Comparison of ENCODE assay signal across 9 cellular contexts in genomic region chr19:32696771-32697170, GRCh38. TPM values are rescaled to one million over a fixed set of nuclear protein-coding genes. Genes with fewer than 3 reads are reported as not detected.
DNase-seq lines count a peak whose midpoint lies in the region; ATAC-seq, FAIRE-seq and TF ChIP-seq lines count a peak whose summit lies in the region.
"Not testable (repeated sequence)": the region's sequence is repeated elsewhere in the genome, so short reads cannot be mapped to it uniquely, and the experiment has no call there.
"Had no signal": no experiment of that assay in that cellular context is flagged by ENCODE, and none has a peak within 500 bp of the region (broad histone marks: within the 10 kb centered on the region; RNA-seq: fewer than 3 reads in every experiment).

No MANE protein-coding gene starts in this region.

- peaks cover 20% of the 10 kb centered on the region for H4K20me1 ChIP-seq in HepG2 (ENCODE audit: insufficient read depth, low read length)

- H3K9me3 ChIP-seq in body of pancreas; HepG2 (ENCODE audit: low read length); psoas muscle: not testable (repeated sequence)

- not testable (repeated sequence) for H2AFZ ChIP-seq in HepG2 (ENCODE audit: low read length)

- not testable (repeated sequence) for BruUV-seq in HepG2 (replicated peaks; lab: Mats Ljungman, UMichigan)

- not testable (repeated sequence) for TF ChIP-seq RAD21 in HepG2 (CRISPR knock-in tag; IDR thresholded peaks at IDR 0.05)

- H3K36me3 Mint-ChIP-seq in CD14-positive monocyte: peaks cover 36 to 54% of the 10 kb centered on the region in 2 donors
- H3K36me3 Mint-ChIP-seq in activated CD8-positive, alpha-beta T cell treated with anti-CD3 and anti-CD28 coated beads for 36 hours (ENCODE audit: low read depth): peaks cover 83% of the 10 kb centered on the region
- peaks cover 41% of the 10 kb centered on the region for H3K36me3 Mint-ChIP-seq in activated naive CD4-positive, alpha-beta T cell treated with anti-CD3 and anti-CD28 coated beads, Interleukin-2, amount 50 U/mL, for 24 hours

- CTCF ChIA-PET in activated CD8-positive, alpha-beta T cell treated with anti-CD3 and anti-CD28 coated beads for 36 hours (lab: Charles Lee); HepG2 (lab: Yijun Ruan, JAX; ENCODE audit: low intra/inter-chr PET ratio, low total read pairs): not testable (repeated sequence)

- TF ChIP-seq POLR2A in body of pancreas (IDR thresholded peaks at IDR 0.05); HepG2 (IDR thresholded peaks at IDR 0.05; ENCODE audit: insufficient read depth in 1 of 2, low read depth in 2 of 2, low read length in 2 of 2): not testable (repeated sequence)

- H3K9ac ChIP-seq in HepG2 (ENCODE audit: insufficient read depth, low read depth, low read length): not testable (repeated sequence)

- H3K9me3 Mint-ChIP-seq in CD14-positive monocyte: peaks cover 5 to 23% (median 9%) of the 10 kb centered on the region in 7 donors
- peaks cover 13% of the 10 kb centered on the region for H3K9me3 Mint-ChIP-seq in activated CD8-positive, alpha-beta T cell treated with anti-CD3 and anti-CD28 coated beads for 36 hours
- not testable (repeated sequence) for H3K9me3 Mint-ChIP-seq in activated naive CD4-positive, alpha-beta T cell treated with anti-CD3 and anti-CD28 coated beads, Interleukin-2, amount 50 U/mL, for 24 hours; stimulated activated naive CD8-positive, alpha-beta T cell treated with anti-CD3 and anti-CD28 coated beads, Interleukin-15, amount 100 ng/mL, for 72 hours

- not testable (repeated sequence) for H3K4me3 ChIP-seq in body of pancreas; HepG2 (replicated peaks in 1 of 3; ENCODE audit: insufficient read depth in 1 of 3, low read depth in 2 of 3, low read length in 3 of 3); psoas muscle

- peak overlapping the region; percentile 43 to 87 (median 73) for H3K27ac Mint-ChIP-seq in CD14-positive monocyte
- H3K27ac Mint-ChIP-seq in activated CD8-positive, alpha-beta T cell treated with anti-CD3 and anti-CD28 coated beads for 36 hours: peak overlapping the region; percentile 70
- peak overlapping the region; percentile 80 for H3K27ac Mint-ChIP-seq in activated naive CD4-positive, alpha-beta T cell treated with anti-CD3 and anti-CD28 coated beads, Interleukin-2, amount 50 U/mL, for 24 hours
- peak overlapping the region; percentile 86 to 98 for H3K27ac Mint-ChIP-seq in stimulated activated naive CD8-positive, alpha-beta T cell treated with anti-CD3 and anti-CD28 coated beads, Interleukin-15, amount 100 ng/mL, for 72 hours

- FAIRE-seq in HepG2 (lab: Jason Lieb, UNC): not testable (repeated sequence)

- not testable (repeated sequence) for H3K36me3 ChIP-seq in body of pancreas (replicated peaks in 1 of 2; ENCODE audit: insufficient read depth in 1 of 2, low read depth in 2 of 2); HepG2 (replicated peaks in 1 of 2; ENCODE audit: control insufficient read depth in 1 of 2, insufficient read depth in 2 of 2, low read length in 2 of 2)
- H3K36me3 ChIP-seq in psoas muscle (ENCODE audit: insufficient read depth in 1 of 2, low read depth in 1 of 2): peaks cover 2 to 11% of the 10 kb centered on the region in 2 donors

- H3K27me3 Mint-ChIP-seq in CD14-positive monocyte (ENCODE audit: low read depth in 3 of 3); activated CD8-positive, alpha-beta T cell treated with anti-CD3 and anti-CD28 coated beads for 36 hours; activated naive CD4-positive, alpha-beta T cell treated with anti-CD3 and anti-CD28 coated beads, Interleukin-2, amount 50 U/mL, for 24 hours; stimulated activated naive CD8-positive, alpha-beta T cell treated with anti-CD3 and anti-CD28 coated beads, Interleukin-15, amount 100 ng/mL, for 72 hours: not testable (repeated sequence)

- not testable (repeated sequence) for TF ChIP-seq CTCF in CD14-positive monocyte (IDR thresholded peaks at IDR 0.05); activated CD8-positive, alpha-beta T cell treated with anti-CD3 and anti-CD28 coated beads for 36 hours (IDR thresholded peaks at IDR 0.05); body of pancreas (IDR thresholded peaks at IDR 0.05); HepG2 (CRISPR knock-in tag; IDR thresholded peaks at IDR 0.05); psoas muscle (IDR thresholded peaks at IDR 0.05)

- not testable (repeated sequence) for TF ChIP-seq EP300 in HepG2 (IDR thresholded peaks at IDR 0.05; ENCODE audit: low read depth in 2 of 2, low read length in 2 of 2); HepG2 (CRISPR knock-in tag; IDR thresholded peaks at IDR 0.05; ENCODE audit: borderline replicate concordance)

- H3K79me2 ChIP-seq in HepG2 (ENCODE audit: insufficient read depth, low read length): peaks cover 11% of the 10 kb centered on the region

- peaks cover 60% of the 10 kb centered on the region for H3K4me1 Mint-ChIP-seq in CD14-positive monocyte
- peaks cover 54% of the 10 kb centered on the region for H3K4me1 Mint-ChIP-seq in activated CD8-positive, alpha-beta T cell treated with anti-CD3 and anti-CD28 coated beads for 36 hours (ENCODE audit: low read depth)
- H3K4me1 Mint-ChIP-seq in activated naive CD4-positive, alpha-beta T cell treated with anti-CD3 and anti-CD28 coated beads, Interleukin-2, amount 50 U/mL, for 24 hours: peaks cover 64% of the 10 kb centered on the region
- peaks cover 65% of the 10 kb centered on the region for H3K4me1 Mint-ChIP-seq in stimulated activated naive CD8-positive, alpha-beta T cell treated with anti-CD3 and anti-CD28 coated beads, Interleukin-15, amount 100 ng/mL, for 72 hours

- ATAC-seq in activated CD8-positive, alpha-beta T cell treated with anti-CD3 and anti-CD28 coated beads for 36 hours; body of pancreas; HepG2; stimulated activated naive CD8-positive, alpha-beta T cell treated with anti-CD3 and anti-CD28 coated beads, Interleukin-15, amount 100 ng/mL, for 72 hours: not testable (repeated sequence)
- peak in 1 of 4 donors; percentile 63 for ATAC-seq in psoas muscle

- WGBS in body of pancreas, 2 donors: 43 to 56% methylated on average over 3 of the region's 3 CpGs
- WGBS in HepG2 (ENCODE audit: low lambda C conversion rate): 42% methylated on average over 2 of the region's 3 CpGs
- WGBS in psoas muscle, 3 donors: 49 to 55% (median 52%) methylated on average over 3 of the region's 3 CpGs

- H3K4me2 ChIP-seq in HepG2 (ENCODE audit: low read depth, low read length): not testable (repeated sequence)

- in situ Hi-C loops in HepG2 (cut with HindIII; ENCODE audit: extremely low pct_ligation_motif_present, low pct_unique_long_range_greater_than_20kb): loop anchor here (10.0 to 25.0 kb wide), 2 partner anchors 278 to 441 kb away; partner anchors contain the start of genes CEP89, FAAP24 and WDR88

- intact Hi-C loops in CD14-positive monocyte (cut with micrococcal nuclease): loop anchor here in 1 of 2 donors (10.0 kb wide), 1 partner anchor 678 kb away; the partner anchor contains the start of gene CEBPG
- intact Hi-C loops in activated CD8-positive, alpha-beta T cell treated with anti-CD3 and anti-CD28 coated beads for 36 hours (cut with micrococcal nuclease); body of pancreas (cut with DNase I); HepG2 (cut with micrococcal nuclease; ENCODE audit: unreplicated experiment); psoas muscle (cut with DNase I): not testable (repeated sequence)

- H3K27ac ChIP-seq in body of pancreas: peak overlapping the region in 2 of 4 donors; percentile 37 to 46
- H3K27ac ChIP-seq in HepG2 (ENCODE audit: extremely low read length, insufficient read depth, low read length): not testable (repeated sequence)
- peak overlapping the region; percentile 38 for H3K27ac ChIP-seq in psoas muscle

- H3K27me3 ChIP-seq in body of pancreas; HepG2 (ENCODE audit: control insufficient read depth in 1 of 2, insufficient read depth in 2 of 2, low read length in 2 of 2); psoas muscle (ENCODE audit: insufficient read depth in 3 of 3, low read length in 2 of 3): not testable (repeated sequence)

- H3K4me1 ChIP-seq in body of pancreas: peaks cover 65% of the 10 kb centered on the region
- peaks cover 45% of the 10 kb centered on the region for H3K4me1 ChIP-seq in HepG2 (ENCODE audit: insufficient read depth, low read length)
- H3K4me1 ChIP-seq in psoas muscle: peaks cover 37% of the 10 kb centered on the region

- DNase-seq in CD14-positive monocyte (ENCODE audit: low spot score): peak; percentile 61
- peak; percentile 22 for DNase-seq in MV-4-11 (lab: John Stamatoyannopoulos, UW)
- peak; percentile 31 for DNase-seq in activated CD8-positive, alpha-beta T cell treated with anti-CD3 and anti-CD28 coated beads for 36 hours
- DNase-seq in body of pancreas: peak in 3 of 4 donors; percentile 34 to 60 (median 37)
- DNase-seq in HepG2 (ENCODE audit: low spot score); psoas muscle: not testable (repeated sequence)
- DNase-seq in stimulated activated naive CD8-positive, alpha-beta T cell treated with anti-CD3 and anti-CD28 coated beads, Interleukin-15, amount 100 ng/mL, for 72 hours: peak in 1 of 2 donors; percentile 51

- POLR2A ChIA-PET in activated CD8-positive, alpha-beta T cell treated with anti-CD3 and anti-CD28 coated beads for 36 hours (lab: Charles Lee); HepG2 (lab: Yijun Ruan, JAX): not testable (repeated sequence)

- not testable (repeated sequence) for H3K4me3 Mint-ChIP-seq in CD14-positive monocyte; activated CD8-positive, alpha-beta T cell treated with anti-CD3 and anti-CD28 coated beads for 36 hours; activated naive CD4-positive, alpha-beta T cell treated with anti-CD3 and anti-CD28 coated beads, Interleukin-2, amount 50 U/mL, for 24 hours
- peak overlapping the region; percentile 46 to 72 for H3K4me3 Mint-ChIP-seq in stimulated activated naive CD8-positive, alpha-beta T cell treated with anti-CD3 and anti-CD28 coated beads, Interleukin-15, amount 100 ng/mL, for 72 hours

RNA-seq across cellular contexts. Expression of gene NUDT19, which starts 5.2 kb away (rescaled TPM):
- polyA plus RNA-seq in CD14-positive monocyte (1 to 10 TPM; 3.8 to 4.6 TPM), HepG2 (2011; rRNA removed) (2.9 and 3.1 TPM in 2 replicates), psoas muscle (10 to 100 TPM; 10.7 to 27.5 (median 10.9) TPM)
- 10 to 100 TPM; 16.1 to 17.5 TPM for total RNA-seq in activated CD8-positive, alpha-beta T cell treated with anti-CD3 and anti-CD28 coated beads for 36 hours
- total RNA-seq in body of pancreas (1 to 10 TPM; 2.3 to 3.9 TPM), HepG2 (2016; rRNA removed; fragmentation: Illumina TruSeq; extraction: Trizol) (3.6 and 3.9 TPM in 2 replicates), psoas muscle (10 to 100 TPM; 17.0 to 18.6 (median 17.9) TPM)
- total RNA-seq in HepG2 (2016; cell fraction: cytosol; rRNA removed; fragmentation: Illumina TruSeq; extraction: Trizol; ENCODE audit: low read depth): 0.51 and 0.53 TPM in 2 replicates
- 2.7 and 3.3 TPM in 2 replicates for total RNA-seq in HepG2 (2016; cell fraction: insoluble cytoplasmic fraction; rRNA removed; fragmentation: Illumina TruSeq; extraction: Trizol)
- 2.2 and 2.4 TPM in 2 replicates for total RNA-seq in HepG2 (2016; cell fraction: membrane; rRNA removed; fragmentation: Illumina TruSeq; extraction: Trizol)
- 2.1 and 2.5 TPM in 2 replicates for total RNA-seq in HepG2 (2016; cell fraction: nucleus; rRNA removed; fragmentation: Illumina TruSeq; extraction: Trizol)
- polyA plus RNA-seq in HepG2 (2011; cell fraction: cytosol; rRNA removed): 1.7 and 2.2 TPM in 2 replicates
- 1.9 and 2.2 TPM in 2 replicates for polyA plus RNA-seq in HepG2 (2011; cell fraction: nucleus; rRNA removed)
- polyA plus RNA-seq in HepG2 (2012): 2.2 and 3.2 TPM in 2 replicates
- 0.35 and 0.51 TPM in 2 replicates for polyA plus RNA-seq in HepG2 (2016; cell fraction: cytosol; fragmentation: Illumina TruSeq; extraction: Trizol; ENCODE audit: low read depth)
- 4.9 and 5.3 TPM in 2 replicates for polyA plus RNA-seq in HepG2 (2016; cell fraction: insoluble cytoplasmic fraction; fragmentation: Illumina TruSeq; extraction: Trizol; ENCODE audit: low read depth)
- 1.7 TPM in 2 replicates for polyA plus RNA-seq in HepG2 (2016; cell fraction: membrane; fragmentation: Illumina TruSeq; extraction: Trizol; ENCODE audit: low read depth)
- 4.1 and 4.4 TPM in 2 replicates for polyA plus RNA-seq in HepG2 (2016; cell fraction: nucleus; fragmentation: Illumina TruSeq; extraction: Trizol; ENCODE audit: insufficient read depth, low read depth)
- 4.3 and 11.5 TPM in 2 replicates for polyA minus RNA-seq in HepG2 (2011; rRNA and poly(A)+ RNA removed; ENCODE audit: low replicate concordance)
- polyA minus RNA-seq in HepG2 (2011; cell fraction: cytosol; rRNA and poly(A)+ RNA removed): 4.1 and 5.1 TPM in 2 replicates
- 4.5 TPM in 2 replicates for polyA minus RNA-seq in HepG2 (2011; cell fraction: nucleus; rRNA and poly(A)+ RNA removed)

RNA-seq across cellular contexts. Expression of gene RGS9BP, which starts 21.1 kb away (rescaled TPM):
- polyA plus RNA-seq in CD14-positive monocyte: not detected
- under 1 TPM; 0.18 to 0.32 TPM for total RNA-seq in activated CD8-positive, alpha-beta T cell treated with anti-CD3 and anti-CD28 coated beads for 36 hours
- not detected for total RNA-seq in body of pancreas
- total RNA-seq in HepG2 (2016; rRNA removed; fragmentation: Illumina TruSeq; extraction: Trizol): not detected in 2 replicates
- not detected in 2 replicates for total RNA-seq in HepG2 (2016; cell fraction: cytosol; rRNA removed; fragmentation: Illumina TruSeq; extraction: Trizol; ENCODE audit: low read depth)
- 0.07 and 0.09 TPM in 2 replicates for total RNA-seq in HepG2 (2016; cell fraction: insoluble cytoplasmic fraction; rRNA removed; fragmentation: Illumina TruSeq; extraction: Trizol)
- total RNA-seq in HepG2 (2016; cell fraction: membrane; rRNA removed; fragmentation: Illumina TruSeq; extraction: Trizol): 0.06 TPM in 1 of 2 replicates, not detected in the other
- not detected in 2 replicates for total RNA-seq in HepG2 (2016; cell fraction: nucleus; rRNA removed; fragmentation: Illumina TruSeq; extraction: Trizol)
- 0.01 and 0.03 TPM in 2 replicates for polyA plus RNA-seq in HepG2 (2011; rRNA removed)
- 0.05 and 0.06 TPM in 2 replicates for polyA plus RNA-seq in HepG2 (2011; cell fraction: cytosol; rRNA removed)
- polyA plus RNA-seq in HepG2 (2011; cell fraction: nucleus; rRNA removed): 0.03 and 0.10 TPM in 2 replicates
- polyA plus RNA-seq in HepG2 (2012): 0.05 TPM in 1 of 2 replicates, not detected in the other
- polyA plus RNA-seq in HepG2 (2016; cell fraction: cytosol; fragmentation: Illumina TruSeq; extraction: Trizol; ENCODE audit: low read depth): not detected in 2 replicates
- not detected in 2 replicates for polyA plus RNA-seq in HepG2 (2016; cell fraction: insoluble cytoplasmic fraction; fragmentation: Illumina TruSeq; extraction: Trizol; ENCODE audit: low read depth)
- not detected in 2 replicates for polyA plus RNA-seq in HepG2 (2016; cell fraction: membrane; fragmentation: Illumina TruSeq; extraction: Trizol; ENCODE audit: low read depth)
- not detected in 2 replicates for polyA plus RNA-seq in HepG2 (2016; cell fraction: nucleus; fragmentation: Illumina TruSeq; extraction: Trizol; ENCODE audit: insufficient read depth, low read depth)
- polyA minus RNA-seq in HepG2 (2011; rRNA and poly(A)+ RNA removed; ENCODE audit: low replicate concordance): 0.04 and 0.58 TPM in 2 replicates
- not detected in 2 replicates for polyA minus RNA-seq in HepG2 (2011; cell fraction: cytosol; rRNA and poly(A)+ RNA removed)
- polyA minus RNA-seq in HepG2 (2011; cell fraction: nucleus; rRNA and poly(A)+ RNA removed): 0.13 TPM in 1 of 2 replicates, not detected in the other
- 1 to 10 TPM in 3 of 4 donors, under 1 TPM in 1; 0.98 to 3.9 (median 2.8) TPM for total RNA-seq in psoas muscle
- 1 to 10 TPM in 2 of 3 donors, under 1 TPM in 1; 0.10 to 8.2 (median 3.8) TPM for polyA plus RNA-seq in psoas muscle

RNA-seq across cellular contexts. Expression of gene ANKRD27, which starts 21.8 kb away (rescaled TPM):
- polyA plus RNA-seq in CD14-positive monocyte (10 to 100 TPM in 1 of 2 donors, 1 to 10 TPM in 1; 8.7 to 14.5 TPM), HepG2 (2011; rRNA removed) (20.4 and 22.2 TPM in 2 replicates), psoas muscle (10 to 100 TPM in 2 of 3 donors, 1 to 10 TPM in 1; 6.3 to 43.3 (median 16.9) TPM)
- 10 to 100 TPM; 34.2 to 41.0 TPM for total RNA-seq in activated CD8-positive, alpha-beta T cell treated with anti-CD3 and anti-CD28 coated beads for 36 hours
- total RNA-seq in body of pancreas (10 to 100 TPM in 1 of 2 donors, 1 to 10 TPM in 1; 9.6 to 16.2 TPM), HepG2 (2016; rRNA removed; fragmentation: Illumina TruSeq; extraction: Trizol) (23.7 and 30.6 TPM in 2 replicates), psoas muscle (10 to 100 TPM; 11.2 to 31.7 (median 18.8) TPM)
- 3.9 and 4.2 TPM in 2 replicates for total RNA-seq in HepG2 (2016; cell fraction: cytosol; rRNA removed; fragmentation: Illumina TruSeq; extraction: Trizol; ENCODE audit: low read depth)
- total RNA-seq in HepG2 (2016; cell fraction: insoluble cytoplasmic fraction; rRNA removed; fragmentation: Illumina TruSeq; extraction: Trizol): 21.5 and 27.9 TPM in 2 replicates
- total RNA-seq in HepG2 (2016; cell fraction: membrane; rRNA removed; fragmentation: Illumina TruSeq; extraction: Trizol): 13.6 and 15.8 TPM in 2 replicates
- 18.1 and 18.7 TPM in 2 replicates for total RNA-seq in HepG2 (2016; cell fraction: nucleus; rRNA removed; fragmentation: Illumina TruSeq; extraction: Trizol)
- 17.4 and 17.5 TPM in 2 replicates for polyA plus RNA-seq in HepG2 (2011; cell fraction: cytosol; rRNA removed)
- polyA plus RNA-seq in HepG2 (2011; cell fraction: nucleus; rRNA removed): 25.3 and 27.9 TPM in 2 replicates
- polyA plus RNA-seq in HepG2 (2012): 14.5 and 15.6 TPM in 2 replicates
- polyA plus RNA-seq in HepG2 (2016; cell fraction: cytosol; fragmentation: Illumina TruSeq; extraction: Trizol; ENCODE audit: low read depth): 1.1 and 1.6 TPM in 2 replicates
- 17.2 and 20.4 TPM in 2 replicates for polyA plus RNA-seq in HepG2 (2016; cell fraction: insoluble cytoplasmic fraction; fragmentation: Illumina TruSeq; extraction: Trizol; ENCODE audit: low read depth)
- 5.4 and 5.6 TPM in 2 replicates for polyA plus RNA-seq in HepG2 (2016; cell fraction: membrane; fragmentation: Illumina TruSeq; extraction: Trizol; ENCODE audit: low read depth)
- 21.2 and 21.9 TPM in 2 replicates for polyA plus RNA-seq in HepG2 (2016; cell fraction: nucleus; fragmentation: Illumina TruSeq; extraction: Trizol; ENCODE audit: insufficient read depth, low read depth)
- 33.4 and 37.1 TPM in 2 replicates for polyA minus RNA-seq in HepG2 (2011; rRNA and poly(A)+ RNA removed; ENCODE audit: low replicate concordance)
- 17.4 and 20.0 TPM in 2 replicates for polyA minus RNA-seq in HepG2 (2011; cell fraction: cytosol; rRNA and poly(A)+ RNA removed)
- 38.9 and 44.3 TPM in 2 replicates for polyA minus RNA-seq in HepG2 (2011; cell fraction: nucleus; rRNA and poly(A)+ RNA removed)

RNA-seq across cellular contexts. Expression of gene TDRD12, which starts 22.8 kb away (rescaled TPM):
- polyA plus RNA-seq in CD14-positive monocyte: not detected
- total RNA-seq in activated CD8-positive, alpha-beta T cell treated with anti-CD3 and anti-CD28 coated beads for 36 hours: under 1 TPM in 1 of 2 experiments, not detected in 1; 0.13 TPM
- under 1 TPM in 1 of 2 donors, not detected in 1; 0.52 TPM for total RNA-seq in body of pancreas
- total RNA-seq in HepG2 (2016; rRNA removed; fragmentation: Illumina TruSeq; extraction: Trizol): 0.40 and 0.60 TPM in 2 replicates
- total RNA-seq in HepG2 (2016; cell fraction: cytosol; rRNA removed; fragmentation: Illumina TruSeq; extraction: Trizol; ENCODE audit: low read depth): 0.20 TPM in 1 of 2 replicates, not detected in the other
- total RNA-seq in HepG2 (2016; cell fraction: insoluble cytoplasmic fraction; rRNA removed; fragmentation: Illumina TruSeq; extraction: Trizol): 0.39 and 0.50 TPM in 2 replicates
- 0.28 and 0.40 TPM in 2 replicates for total RNA-seq in HepG2 (2016; cell fraction: membrane; rRNA removed; fragmentation: Illumina TruSeq; extraction: Trizol)
- 0.38 and 0.47 TPM in 2 replicates for total RNA-seq in HepG2 (2016; cell fraction: nucleus; rRNA removed; fragmentation: Illumina TruSeq; extraction: Trizol)
- 0.03 and 0.05 TPM in 2 replicates for polyA plus RNA-seq in HepG2 (2011; rRNA removed)
- 0.03 and 0.04 TPM in 2 replicates for polyA plus RNA-seq in HepG2 (2011; cell fraction: cytosol; rRNA removed)
- polyA plus RNA-seq in HepG2 (2011; cell fraction: nucleus; rRNA removed): 0.11 and 0.19 TPM in 2 replicates
- 0.27 TPM in 1 of 2 replicates, not detected in the other for polyA plus RNA-seq in HepG2 (2012)
- 0.14 TPM in 1 of 2 replicates, not detected in the other for polyA plus RNA-seq in HepG2 (2016; cell fraction: cytosol; fragmentation: Illumina TruSeq; extraction: Trizol; ENCODE audit: low read depth)
- 0.13 and 0.16 TPM in 2 replicates for polyA plus RNA-seq in HepG2 (2016; cell fraction: insoluble cytoplasmic fraction; fragmentation: Illumina TruSeq; extraction: Trizol; ENCODE audit: low read depth)
- polyA plus RNA-seq in HepG2 (2016; cell fraction: membrane; fragmentation: Illumina TruSeq; extraction: Trizol; ENCODE audit: low read depth): 0.13 TPM in 1 of 2 replicates, not detected in the other
- polyA plus RNA-seq in HepG2 (2016; cell fraction: nucleus; fragmentation: Illumina TruSeq; extraction: Trizol; ENCODE audit: insufficient read depth, low read depth): 0.99 and 1.5 TPM in 2 replicates
- not detected in 2 replicates for polyA minus RNA-seq in HepG2 (2011; rRNA and poly(A)+ RNA removed; ENCODE audit: low replicate concordance)
- polyA minus RNA-seq in HepG2 (2011; cell fraction: cytosol; rRNA and poly(A)+ RNA removed): not detected in 2 replicates
- 0.12 TPM in 1 of 2 replicates, not detected in the other for polyA minus RNA-seq in HepG2 (2011; cell fraction: nucleus; rRNA and poly(A)+ RNA removed)
- under 1 TPM in 3 of 4 donors, not detected in 1; 0.17 to 0.28 (median 0.21) TPM for total RNA-seq in psoas muscle
- under 1 TPM in 1 of 3 donors, not detected in 2; 0.14 TPM for polyA plus RNA-seq in psoas muscle
- polyA plus RNA-seq: BJ had no signal
